Comparison of ENCODE assay signal across 1 cellular context in genomic region chr10:119253433-119254174, GRCh38.
A peak's percentile ranks its signal among the peaks of the same experiment; 100 is the strongest.
TF ChIP-seq lines count a peak whose summit lies in the region.

No MANE protein-coding gene starts in this region.

TF ChIP-seq in HepG2, 621 proteins besides CTCF, POLR2A, EP300 and RAD21 (continued from another document and continues in another):
- TF ChIP-seq ZNF567 (CRISPR knock-in tag; IDR thresholded peaks at IDR 0.05; ENCODE audit: borderline replicate concordance): no peak
- no peak for TF ChIP-seq DMTF1 (CRISPR knock-in tag; IDR thresholded peaks at IDR 0.05)
- no peak for TF ChIP-seq SMARCC2 (IDR thresholded peaks at IDR 0.05)
- TF ChIP-seq NFIB (CRISPR knock-in tag; IDR thresholded peaks at IDR 0.05; ENCODE audit: borderline replicate concordance): no peak
- TF ChIP-seq ZNF614 (CRISPR knock-in tag; IDR thresholded peaks at IDR 0.05; ENCODE audit: borderline replicate concordance): peak; percentile 18; the same call in 1 of the 2 replicates
- no peak for TF ChIP-seq SNRNP70 (IDR thresholded peaks at IDR 0.05; ENCODE audit: low read depth, low read length)
- peak; percentile 49; the same call in 1 of the 2 replicates for TF ChIP-seq ZNF747 (CRISPR knock-in tag; IDR thresholded peaks at IDR 0.05; ENCODE audit: borderline replicate concordance)
- no peak for TF ChIP-seq ARNT2 (CRISPR knock-in tag; IDR thresholded peaks at IDR 0.05; ENCODE audit: low read depth)
- TF ChIP-seq NR2F1 (CRISPR knock-in tag; IDR thresholded peaks at IDR 0.05): no peak; a peak in 1 of 4 replicates
- peak; percentile 48; the same call in 1 of the 2 replicates for TF ChIP-seq RBFOX2 (IDR thresholded peaks at IDR 0.05; ENCODE audit: low read depth, low read length)
- TF ChIP-seq FOXK1 (CRISPR knock-in tag; IDR thresholded peaks at IDR 0.05; ENCODE audit: borderline replicate concordance, low read depth): no peak
- no peak for TF ChIP-seq NFRKB (IDR thresholded peaks at IDR 0.05)
- no peak for TF ChIP-seq SP140L (CRISPR knock-in tag; IDR thresholded peaks at IDR 0.05; ENCODE audit: borderline replicate concordance)
- TF ChIP-seq, protein P1, sequence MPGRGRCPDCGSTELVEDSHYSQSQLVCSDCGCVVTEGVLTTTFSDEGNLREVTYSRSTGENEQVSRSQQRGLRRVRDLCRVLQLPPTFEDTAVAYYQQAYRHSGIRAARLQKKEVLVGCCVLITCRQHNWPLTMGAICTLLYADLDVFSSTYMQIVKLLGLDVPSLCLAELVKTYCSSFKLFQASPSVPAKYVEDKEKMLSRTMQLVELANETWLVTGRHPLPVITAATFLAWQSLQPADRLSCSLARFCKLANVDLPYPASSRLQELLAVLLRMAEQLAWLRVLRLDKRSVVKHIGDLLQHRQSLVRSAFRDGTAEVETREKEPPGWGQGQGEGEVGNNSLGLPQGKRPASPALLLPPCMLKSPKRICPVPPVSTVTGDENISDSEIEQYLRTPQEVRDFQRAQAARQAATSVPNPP (CRISPR knock-in tag; IDR thresholded peaks at IDR 0.05): 0 out of 2 replicates have a peak, but pooled peaks have one; percentile 33
- no peak for TF ChIP-seq SRSF1 (optimal IDR thresholded peaks at IDR 0.05; ENCODE audit: low read depth, low read length)
- TF ChIP-seq PHF5A (CRISPR knock-in tag; IDR thresholded peaks at IDR 0.05; ENCODE audit: low read depth, unreplicated experiment): no peak
- no peak for TF ChIP-seq SRSF4 (IDR thresholded peaks at IDR 0.05; ENCODE audit: low read depth, low read length, poor library complexity, severe bottlenecking)
- TF ChIP-seq RFXANK (CRISPR knock-in tag; IDR thresholded peaks at IDR 0.05): no peak
- TF ChIP-seq, protein P2, sequence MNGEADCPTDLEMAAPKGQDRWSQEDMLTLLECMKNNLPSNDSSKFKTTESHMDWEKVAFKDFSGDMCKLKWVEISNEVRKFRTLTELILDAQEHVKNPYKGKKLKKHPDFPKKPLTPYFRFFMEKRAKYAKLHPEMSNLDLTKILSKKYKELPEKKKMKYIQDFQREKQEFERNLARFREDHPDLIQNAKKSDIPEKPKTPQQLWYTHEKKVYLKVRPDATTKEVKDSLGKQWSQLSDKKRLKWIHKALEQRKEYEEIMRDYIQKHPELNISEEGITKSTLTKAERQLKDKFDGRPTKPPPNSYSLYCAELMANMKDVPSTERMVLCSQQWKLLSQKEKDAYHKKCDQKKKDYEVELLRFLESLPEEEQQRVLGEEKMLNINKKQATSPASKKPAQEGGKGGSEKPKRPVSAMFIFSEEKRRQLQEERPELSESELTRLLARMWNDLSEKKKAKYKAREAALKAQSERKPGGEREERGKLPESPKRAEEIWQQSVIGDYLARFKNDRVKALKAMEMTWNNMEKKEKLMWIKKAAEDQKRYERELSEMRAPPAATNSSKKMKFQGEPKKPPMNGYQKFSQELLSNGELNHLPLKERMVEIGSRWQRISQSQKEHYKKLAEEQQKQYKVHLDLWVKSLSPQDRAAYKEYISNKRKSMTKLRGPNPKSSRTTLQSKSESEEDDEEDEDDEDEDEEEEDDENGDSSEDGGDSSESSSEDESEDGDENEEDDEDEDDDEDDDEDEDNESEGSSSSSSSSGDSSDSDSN (CRISPR knock-in tag; IDR thresholded peaks at IDR 0.05): peak; percentile 71
- TF ChIP-seq, protein P3, sequence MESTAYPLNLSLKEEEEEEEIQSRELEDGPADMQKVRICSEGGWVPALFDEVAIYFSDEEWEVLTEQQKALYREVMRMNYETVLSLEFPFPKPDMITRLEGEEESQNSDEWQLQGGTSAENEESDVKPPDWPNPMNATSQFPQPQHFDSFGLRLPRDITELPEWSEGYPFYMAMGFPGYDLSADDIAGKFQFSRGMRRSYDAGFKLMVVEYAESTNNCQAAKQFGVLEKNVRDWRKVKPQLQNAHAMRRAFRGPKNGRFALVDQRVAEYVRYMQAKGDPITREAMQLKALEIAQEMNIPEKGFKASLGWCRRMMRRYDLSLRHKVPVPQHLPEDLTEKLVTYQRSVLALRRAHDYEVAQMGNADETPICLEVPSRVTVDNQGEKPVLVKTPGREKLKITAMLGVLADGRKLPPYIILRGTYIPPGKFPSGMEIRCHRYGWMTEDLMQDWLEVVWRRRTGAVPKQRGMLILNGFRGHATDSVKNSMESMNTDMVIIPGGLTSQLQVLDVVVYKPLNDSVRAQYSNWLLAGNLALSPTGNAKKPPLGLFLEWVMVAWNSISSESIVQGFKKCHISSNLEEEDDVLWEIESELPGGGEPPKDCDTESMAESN (CRISPR knock-in tag; conservative IDR thresholded peaks at IDR 0.05): no peak; the same call in 1 of the 2 replicates
- TF ChIP-seq USF2 (IDR thresholded peaks at IDR 0.05; ENCODE audit: low read depth, low read length): no peak
- TF ChIP-seq USF2 (CRISPR knock-in tag; IDR thresholded peaks at IDR 0.05; ENCODE audit: borderline replicate concordance): no peak
- no peak for TF ChIP-seq ZNF335 (CRISPR knock-in tag; IDR thresholded peaks at IDR 0.05)
- TF ChIP-seq DR1 (CRISPR knock-in tag; IDR thresholded peaks at IDR 0.05): no peak
- no peak for TF ChIP-seq ZNF766 (CRISPR knock-in tag; IDR thresholded peaks at IDR 0.05; ENCODE audit: borderline replicate concordance)
- TF ChIP-seq FOXC1 (CRISPR knock-in tag; IDR thresholded peaks at IDR 0.05; ENCODE audit: borderline replicate concordance): no peak
- TF ChIP-seq AGO1 (IDR thresholded peaks at IDR 0.05; ENCODE audit: low read depth, low read length, poor library complexity, severe bottlenecking): no peak
- TF ChIP-seq HIVEP1 (CRISPR knock-in tag; IDR thresholded peaks at IDR 0.05): peak; percentile 65; the same call in 1 of the 2 replicates
- TF ChIP-seq ATF7 (IDR thresholded peaks at IDR 0.05): peak; percentile 55
- peak; percentile 92 for TF ChIP-seq ATF7 (CRISPR knock-in tag; IDR thresholded peaks at IDR 0.05)
- no peak for TF ChIP-seq ZBTB8A (CRISPR knock-in tag; IDR thresholded peaks at IDR 0.05; ENCODE audit: borderline replicate concordance, low read depth)
- no peak for TF ChIP-seq ZFP90 (CRISPR knock-in tag; IDR thresholded peaks at IDR 0.05; ENCODE audit: borderline replicate concordance)
- no peak for TF ChIP-seq ZNF33A (CRISPR knock-in tag; IDR thresholded peaks at IDR 0.05; ENCODE audit: borderline replicate concordance)
- no peak for TF ChIP-seq ZNF263 (CRISPR knock-in tag; IDR thresholded peaks at IDR 0.05)
- TF ChIP-seq KLF11 (CRISPR knock-in tag; IDR thresholded peaks at IDR 0.05): no peak
- TF ChIP-seq, protein P4, sequence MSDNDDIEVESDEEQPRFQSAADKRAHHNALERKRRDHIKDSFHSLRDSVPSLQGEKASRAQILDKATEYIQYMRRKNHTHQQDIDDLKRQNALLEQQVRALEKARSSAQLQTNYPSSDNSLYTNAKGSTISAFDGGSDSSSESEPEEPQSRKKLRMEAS (IDR thresholded peaks at IDR 0.05): peak; percentile 66
- no peak for TF ChIP-seq RFX3 (CRISPR knock-in tag; IDR thresholded peaks at IDR 0.05)
- TF ChIP-seq ZSCAN9 (CRISPR knock-in tag; IDR thresholded peaks at IDR 0.05; ENCODE audit: borderline replicate concordance): no peak
- peak; percentile 92 for TF ChIP-seq FOSL2 (CRISPR knock-in tag; IDR thresholded peaks at IDR 0.05)
- 0 out of 2 replicates have a peak, but pooled peaks have one; percentile 9 for TF ChIP-seq ZNF121 (CRISPR knock-in tag; IDR thresholded peaks at IDR 0.05)
- no peak for TF ChIP-seq MBNL3 (CRISPR knock-in tag; conservative IDR thresholded peaks at IDR 0.05)
- TF ChIP-seq FOXP4 (CRISPR knock-in tag; IDR thresholded peaks at IDR 0.05): peak; percentile 79
- TF ChIP-seq SETDB1 (CRISPR knock-in tag; IDR thresholded peaks at IDR 0.05; ENCODE audit: borderline replicate concordance): no peak
- peak; percentile 90 for TF ChIP-seq SALL1 (CRISPR knock-in tag; IDR thresholded peaks at IDR 0.05)
- TF ChIP-seq ZNF256 (CRISPR knock-in tag; conservative IDR thresholded peaks at IDR 0.05): no peak
- TF ChIP-seq POLR2AphosphoS5 (IDR thresholded peaks at IDR 0.05; ENCODE audit: low read depth, low read length): peak; percentile 33; the same call in 1 of the 2 replicates
- peak; percentile 53 for TF ChIP-seq ARID5B (CRISPR knock-in tag; IDR thresholded peaks at IDR 0.05)
- TF ChIP-seq ZNF24 (IDR thresholded peaks at IDR 0.05): no peak
- TF ChIP-seq ZKSCAN8 (CRISPR knock-in tag; IDR thresholded peaks at IDR 0.05; ENCODE audit: borderline replicate concordance): peak; percentile 18; the same call in 1 of the 2 replicates
- TF ChIP-seq BRD4 (CRISPR knock-in tag; IDR thresholded peaks at IDR 0.05): 0 out of 2 replicates have a peak, but pooled peaks have one; percentile 13
- no peak for TF ChIP-seq NFE2L1 (CRISPR knock-in tag; IDR thresholded peaks at IDR 0.05; ENCODE audit: borderline replicate concordance)
- peak; percentile 52; the same call in 1 of the 2 replicates for TF ChIP-seq ZNF501 (CRISPR knock-in tag; IDR thresholded peaks at IDR 0.05)
- TF ChIP-seq CHCHD3 (CRISPR knock-in tag; IDR thresholded peaks at IDR 0.05): no peak
- TF ChIP-seq ZNF776 (CRISPR knock-in tag; IDR thresholded peaks at IDR 0.05): 0 out of 2 replicates have a peak, but pooled peaks have one; percentile 24
